Comparison of ENCODE assay signal across 14 cellular contexts in the genomic region with DNA sequence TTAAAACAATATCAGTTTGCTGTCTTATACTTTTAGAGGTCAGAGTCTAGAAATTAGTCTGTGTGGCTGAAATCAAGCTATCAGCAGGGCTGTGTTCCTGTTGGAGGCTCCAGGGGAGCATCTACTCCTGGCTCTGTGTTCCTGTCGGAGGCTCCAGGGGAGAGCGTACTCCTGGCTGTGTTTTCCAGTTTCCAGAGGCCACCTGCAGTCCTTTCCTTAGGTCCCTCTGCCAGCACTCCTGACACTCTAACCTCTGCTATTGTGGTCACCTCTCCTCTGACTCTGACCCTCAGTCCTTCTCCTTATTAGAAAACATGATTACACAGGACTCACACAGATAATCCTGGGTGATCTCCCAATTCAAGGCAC.
A peak's percentile ranks its signal among the peaks of the same experiment; 100 is the strongest.
DNase-seq lines count a peak whose midpoint lies in the region; ATAC-seq lines count a peak whose summit lies in the region.
"Had no signal": no experiment of that assay in that cellular context is flagged by ENCODE, and none has a peak within 500 bp of the region (broad histone marks: within the 10 kb centered on the region; RNA-seq: fewer than 3 reads in every experiment).

No MANE protein-coding gene starts in this region.

- ATAC-seq in GM18508 (IDR thresholded peaks at IDR 0.05; ENCODE audit: insufficient read depth, unreplicated experiment) (peak; percentile 18), GM21381 (IDR thresholded peaks at IDR 0.05; ENCODE audit: unreplicated experiment) (peak; percentile 12), HG03135 (IDR thresholded peaks at IDR 0.05; ENCODE audit: unreplicated experiment) (peak; percentile 11), esophagus mucosa (peak; percentile 27), HG02981 (IDR thresholded peaks at IDR 0.05; ENCODE audit: unreplicated experiment) (no peak)
- ATAC-seq: naive thymus-derived CD8-positive, alpha-beta T cell; T-cell had no signal

- no peak overlapping the region for H3K27ac ChIP-seq in caudate nucleus (ENCODE audit: low read depth, low read length)
- H3K27ac ChIP-seq: heart right ventricle, left lung, vagina had no signal

- DNase-seq in T1000 (lab: John Stamatoyannopoulos, UW): no peak
- DNase-seq in caudate nucleus (lab: John Stamatoyannopoulos, UW): no peak
- DNase-seq in GOT3 (lab: John Stamatoyannopoulos, UW): no peak
- DNase-seq: activated gamma-delta T cell treated with Interleukin-2 at 50 U/mL for 16 hours; heart right ventricle; left lung; naive thymus-derived CD8-positive, alpha-beta T cell; T-cell had no signal
